Comparison of ENCODE assay signal across 8 cellular contexts in the genomic region with DNA sequence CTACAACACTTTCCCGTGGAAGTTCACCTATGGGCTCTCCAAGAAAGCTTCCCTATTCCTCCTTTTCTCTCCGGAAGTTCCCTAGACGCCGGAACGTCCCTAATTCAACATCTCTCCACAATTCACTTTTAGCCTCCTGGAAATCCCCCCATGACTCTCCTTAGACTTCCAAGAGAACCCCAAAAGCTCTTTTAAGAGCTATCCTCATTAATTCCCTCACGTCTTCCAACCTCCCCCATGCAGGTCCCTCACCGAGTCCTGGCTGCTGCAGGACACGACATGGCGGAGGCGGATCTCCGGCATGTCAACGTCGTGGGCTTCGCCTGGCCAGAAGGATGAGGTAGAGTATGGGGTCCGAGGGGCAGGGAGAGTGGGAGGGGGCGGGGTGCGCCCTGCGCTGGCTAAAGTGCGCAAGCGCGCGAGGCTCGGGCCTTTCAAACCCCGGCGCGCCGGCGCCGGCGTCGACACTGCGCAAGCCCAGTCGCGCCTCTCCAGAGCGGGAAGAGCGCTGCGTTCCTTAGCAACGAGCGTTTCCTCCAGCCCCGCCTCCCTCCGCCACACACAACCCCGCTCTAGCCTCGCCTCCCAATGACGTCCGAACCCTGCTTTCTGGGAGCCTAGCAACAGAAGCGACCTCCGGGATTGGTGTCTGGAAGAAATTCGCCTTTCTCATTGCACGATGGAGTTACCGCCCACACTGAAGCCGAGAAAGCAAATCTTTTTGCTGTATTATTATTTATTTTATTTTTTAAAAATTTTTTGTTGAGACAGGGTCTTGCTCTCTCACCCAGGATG. TPM values are rescaled to one million over a fixed set of nuclear protein-coding genes. Genes with fewer than 3 reads are reported as not detected.
DNase-seq lines count a peak whose midpoint lies in the region; ATAC-seq, FAIRE-seq and TF ChIP-seq lines count a peak whose summit lies in the region.

Gene PINLYP, plus strand, starts transcription at position 646 of the 795 bp plus-strand sequence. CDS start 1,391 bp downstream, outside the sequence.
A gene with protein sequence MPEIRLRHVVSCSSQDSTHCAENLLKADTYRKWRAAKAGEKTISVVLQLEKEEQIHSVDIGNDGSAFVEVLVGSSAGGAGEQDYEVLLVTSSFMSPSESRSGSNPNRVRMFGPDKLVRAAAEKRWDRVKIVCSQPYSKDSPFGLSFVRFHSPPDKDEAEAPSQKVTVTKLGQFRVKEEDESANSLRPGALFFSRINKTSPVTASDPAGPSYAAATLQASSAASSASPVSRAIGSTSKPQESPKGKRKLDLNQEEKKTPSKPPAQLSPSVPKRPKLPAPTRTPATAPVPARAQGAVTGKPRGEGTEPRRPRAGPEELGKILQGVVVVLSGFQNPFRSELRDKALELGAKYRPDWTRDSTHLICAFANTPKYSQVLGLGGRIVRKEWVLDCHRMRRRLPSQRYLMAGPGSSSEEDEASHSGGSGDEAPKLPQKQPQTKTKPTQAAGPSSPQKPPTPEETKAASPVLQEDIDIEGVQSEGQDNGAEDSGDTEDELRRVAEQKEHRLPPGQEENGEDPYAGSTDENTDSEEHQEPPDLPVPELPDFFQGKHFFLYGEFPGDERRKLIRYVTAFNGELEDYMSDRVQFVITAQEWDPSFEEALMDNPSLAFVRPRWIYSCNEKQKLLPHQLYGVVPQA (minus strand): TSS at position 372 of the 795 bp plus-strand sequence. CDS start 69 bp downstream, at position 303.

- intact Hi-C loops in left cardiac atrium (cut with DNase I), result loop anchor here in 1 of 2 donors (1.0 kb wide), 1 partner anchor 21 kb away; the partner anchor contains the start of genes IRGQ and ZNF576
- intact Hi-C loops in posterior vena cava (cut with DNase I), result no loop called here
- intact Hi-C loops in upper lobe of right lung (cut with DNase I), result no loop called here

- H3K36me3 ChIP-seq in upper lobe of right lung, result no peaks in the 10 kb centered on the region

- no peak for TF ChIP-seq CTCF in upper lobe of right lung (IDR thresholded peaks at IDR 0.05)

- peaks cover 18% of the 10 kb centered on the region for H3K4me1 ChIP-seq in upper lobe of right lung

- H3K4me3 Mint-ChIP-seq in T-cell, result peak within 1 kb of the TSS; percentile 95 to 99 (median 96)

- H3K27me3 ChIP-seq in upper lobe of right lung, result no peaks in the 10 kb centered on the region

- peak within 1 kb of the TSS; percentile 93 to 94 for H3K27ac Mint-ChIP-seq in T-cell

- FAIRE-seq in GM12891 (lab: Jason Lieb, UNC), result peak; percentile 100

- TF ChIP-seq POLR2A in GM12891 (IDR thresholded peaks at IDR 0.05; ENCODE audit: low read depth, low read length), result no peak

- no peaks in the 10 kb centered on the region for H3K9me3 Mint-ChIP-seq in T-cell

- peak within 1 kb of the TSS; percentile 87 for H3K27ac ChIP-seq in upper lobe of right lung

- ATAC-seq in HG02840 (IDR thresholded peaks at IDR 0.05; ENCODE audit: low FRiP score, unreplicated experiment) (peak; percentile 96), T-cell (replicated peaks in 1 of 4) (peak; percentile 98 to 99 (median 98)), left cardiac atrium (peak; percentile 99 to 100), upper lobe of right lung (peak; percentile 99)

- POLR2A ChIA-PET in T-cell (lab: Charles Lee), result interaction anchor here in 1 of 2 donors (0.8 kb wide), 1 partner anchor 19 kb away, joined by 4 read pairs; no protein-coding TSS in a partner anchor

- H3K9me3 ChIP-seq in upper lobe of right lung, result no peaks in the 10 kb centered on the region

- peaks cover 45 to 64% (median 45%) of the 10 kb centered on the region in 3 donors for H3K4me1 Mint-ChIP-seq in T-cell

- CTCF ChIA-PET in T-cell (lab: Charles Lee), result interaction anchor here (0.6 to 2.8 kb wide), 6 partner anchors 19 to 76 kb away, joined by 5 to 8 read pairs (median 8); partner anchors contain the start of genes IRGQ (in 1 of the 2) and ZNF576 (in 1 of the 2)

- H3K36me3 Mint-ChIP-seq in T-cell, result peaks cover 10% of the 10 kb centered on the region

- no peaks in the 10 kb centered on the region for H3K27me3 Mint-ChIP-seq in T-cell

- peak within 1 kb of the TSS; percentile 98 for H3K4me3 ChIP-seq in upper lobe of right lung

- DNase-seq in GM12891 (ENCODE audit: insufficient read length, low spot score) (peak; percentile 97), NCI-H1436 treated with DMSO at 0.1 percent for 48 hours (lab: John Stamatoyannopoulos, UW) (peak; percentile 94), T-cell (peak; percentile 81 to 99 (median 97)), amniotic epithelial cell (ENCODE audit: low read depth) (peak; percentile 98), left cardiac atrium (peak; percentile 99), posterior vena cava (ENCODE audit: low spot score) (peak; percentile 99), upper lobe of right lung (peak; percentile 98)

TF ChIP-seq in GM12891, 5 proteins besides CTCF, POLR2A, EP300 and RAD21:
- TF ChIP-seq POU2F2 (IDR thresholded peaks at IDR 0.05; ENCODE audit: low read depth, low read length) (no peak), PAX5 (IDR thresholded peaks at IDR 0.05; ENCODE audit: insufficient read depth, low read length, severe bottlenecking) (no peak), TAF1 (IDR thresholded peaks at IDR 0.05; ENCODE audit: low read depth, low read length) (no peak), POLR2AphosphoS5 (IDR thresholded peaks at IDR 0.05; ENCODE audit: low read depth, low read length) (no peak), SPI1 (IDR thresholded peaks at IDR 0.05; ENCODE audit: low read depth, low read length) (no peak)

RNA-seq across cellular contexts. Expression of gene PINLYP, which starts in this region (rescaled TPM):
- polyA plus RNA-seq in GM12891 (2012; ENCODE audit: low read depth, missing spikeins), result 12.7 TPM
- 1 to 10 TPM in 3 of 5 donors, under 1 TPM in 2; 0.28 to 2.5 (median 1.5) TPM for total RNA-seq in T-cell
- total RNA-seq in left cardiac atrium, result 1 to 10 TPM; 3.2 to 4.0 TPM
- 10 to 100 TPM in 1 of 2 donors, 1 to 10 TPM in 1; 9.1 to 12.8 TPM for total RNA-seq in posterior vena cava
- 4.7 TPM for total RNA-seq in upper lobe of right lung

RNA-seq across cellular contexts. Expression of the second gene that starts in this region (rescaled TPM):
- polyA plus RNA-seq in GM12891 (2012; ENCODE audit: low read depth, missing spikeins), result 27.6 TPM
- total RNA-seq in T-cell (10 to 100 TPM; 31.7 to 37.8 (median 35.4) TPM), left cardiac atrium (10 to 100 TPM; 14.0 to 17.4 TPM), posterior vena cava (10 to 100 TPM; 13.7 to 14.2 TPM), upper lobe of right lung (23.8 TPM)

Comparison
In these comparisons a context has a peak if more than half of its experiments do, and no peak if none do; other contexts are left out.
1. Peak in every context shown above with its lines: DNase-seq, ATAC-seq, H3K4me3 ChIP-seq and H3K27ac ChIP-seq.